Comparison of ENCODE assay signal across 8 cellular contexts in the genomic region with DNA sequence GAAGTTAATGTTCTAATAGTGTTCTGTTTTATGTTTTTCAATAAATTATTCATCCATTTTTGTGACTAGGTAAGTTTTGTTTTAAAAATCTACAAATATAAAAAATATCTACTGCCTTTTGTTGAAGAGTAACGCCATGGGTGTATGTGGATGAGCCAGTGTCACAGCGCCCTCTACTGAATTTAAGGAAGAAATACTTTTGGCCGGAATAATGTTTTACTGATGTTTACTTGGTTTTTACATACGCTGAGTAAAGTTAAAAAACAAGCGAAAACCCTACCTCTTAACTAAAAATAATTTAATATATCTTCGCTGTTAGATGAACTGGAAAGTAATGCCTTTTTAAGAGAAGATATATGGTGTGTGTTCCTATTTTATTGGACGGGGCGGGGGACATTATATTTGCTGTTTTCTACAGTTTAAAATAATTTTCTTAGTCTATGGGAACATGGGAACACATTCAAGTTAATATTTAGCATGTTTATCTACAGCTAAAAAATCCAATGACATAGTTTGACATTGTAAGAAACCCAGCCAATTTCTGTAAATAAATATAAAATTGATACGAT.
DNase-seq lines count a peak whose midpoint lies in the region; ATAC-seq and TF ChIP-seq lines count a peak whose summit lies in the region.

No MANE protein-coding gene starts in this region.

- H3K27me3 ChIP-seq in GM23248 (replicated peaks; ENCODE audit: insufficient read depth), result no peaks in the 10 kb centered on the region
- H3K27me3 ChIP-seq in Loucy (ENCODE audit: insufficient read depth, low read length, poor library complexity, severe bottlenecking), result no peaks in the 10 kb centered on the region
- H3K27me3 ChIP-seq in osteoblast (ENCODE audit: insufficient read depth, low read length), result no peaks in the 10 kb centered on the region

- H4K20me1 ChIP-seq in GM23248 (ENCODE audit: insufficient read depth) (no peaks in the 10 kb centered on the region), Loucy (ENCODE audit: insufficient read depth, low read length, poor library complexity, severe bottlenecking) (no peaks in the 10 kb centered on the region), osteoblast (ENCODE audit: insufficient read depth, low read length) (no peaks in the 10 kb centered on the region)

- in situ Hi-C loops in GM23248 (cut with MboI), result loop anchor here (5.0 to 10.0 kb wide), 2 partner anchors 100 to 328 kb away; no protein-coding TSS in a partner anchor

- H3K9me2 ChIP-seq in GM23248 (ENCODE audit: insufficient read depth) (no peaks in the 10 kb centered on the region), Loucy (replicated peaks; ENCODE audit: low read depth, low read length) (no peaks in the 10 kb centered on the region)

- no peak overlapping the region for H3K27ac ChIP-seq in GM23248
- H3K27ac ChIP-seq in osteoblast (ENCODE audit: low read depth, low read length), result no peak overlapping the region

- H3K4me2 ChIP-seq in GM23248 (ENCODE audit: unreplicated experiment) (peak overlapping the region; percentile 63), Loucy (ENCODE audit: low read depth, low read length, poor library complexity, severe bottlenecking) (peak overlapping the region; percentile 26), osteoblast (ENCODE audit: insufficient read depth, low read length) (peak overlapping the region; percentile 56)

- H3K79me2 ChIP-seq in GM23248 (ENCODE audit: insufficient read depth), result no peaks in the 10 kb centered on the region
- no peaks in the 10 kb centered on the region for H3K79me2 ChIP-seq in Loucy (ENCODE audit: insufficient read depth, low read length)
- H3K79me2 ChIP-seq in osteoblast (ENCODE audit: insufficient read depth, low read length), result no peaks in the 10 kb centered on the region

- TF ChIP-seq CTCF in Loucy (conservative IDR thresholded peaks at IDR 0.05; ENCODE audit: low read length) (peak; percentile 86), fibroblast of mammary gland (conservative IDR thresholded peaks at IDR 0.05; ENCODE audit: control insufficient read depth, insufficient read depth, low read depth, low read length) (peak; percentile 74), osteoblast (IDR thresholded peaks at IDR 0.05; ENCODE audit: extremely low read depth, low read depth, low read length) (peak; percentile 74)

- intact Hi-C loops in Right ventricle myocardium superior (cut with DNase I), result loop anchor here (5.0 kb wide), 2 partner anchors 108 to 333 kb away; no protein-coding TSS in a partner anchor
- intact Hi-C loops in cardiac septum (cut with DNase I), result loop anchor here (2.0 to 5.0 kb wide), 3 partner anchors 83 to 334 kb away; no protein-coding TSS in a partner anchor

- H3F3A ChIP-seq in GM23248 (ENCODE audit: insufficient read depth) (peaks cover 14% of the 10 kb centered on the region; the same call in 1 of the 2 replicates), Loucy (ENCODE audit: low read depth) (no peaks in the 10 kb centered on the region)

- H3K9me3 ChIP-seq in GM23248 (ENCODE audit: low read depth), result no peaks in the 10 kb centered on the region
- no peaks in the 10 kb centered on the region for H3K9me3 ChIP-seq in Loucy (ENCODE audit: insufficient read depth, low read depth, low read length)
- no peaks in the 10 kb centered on the region for H3K9me3 ChIP-seq in osteoblast (ENCODE audit: low read depth, low read length)

- H3K9ac ChIP-seq in GM23248 (no peak overlapping the region), Loucy (ENCODE audit: low read depth, low read length, poor library complexity, severe bottlenecking) (no peak overlapping the region)

- no peaks in the 10 kb centered on the region for H3K36me3 ChIP-seq in GM23248 (ENCODE audit: low read depth)
- no peaks in the 10 kb centered on the region for H3K36me3 ChIP-seq in Loucy (ENCODE audit: insufficient read depth, low read length)
- H3K36me3 ChIP-seq in osteoblast (ENCODE audit: insufficient read depth, low read length), result no peaks in the 10 kb centered on the region

- H3K4me1 ChIP-seq in GM23248 (ENCODE audit: insufficient read depth), result peaks cover 21% of the 10 kb centered on the region
- H3K4me1 ChIP-seq in Loucy (ENCODE audit: insufficient read depth, low read length, poor library complexity, severe bottlenecking), result no peaks in the 10 kb centered on the region
- peaks cover 8% of the 10 kb centered on the region for H3K4me1 ChIP-seq in osteoblast (ENCODE audit: insufficient read depth, low read length)

- ATAC-seq in Right ventricle myocardium superior (ENCODE audit: poor library complexity), result peak; percentile 73

- H2AFZ ChIP-seq in GM23248 (peak overlapping the region; percentile 79), Loucy (ENCODE audit: low read length) (peak overlapping the region; percentile 86), osteoblast (ENCODE audit: low read length) (peak overlapping the region; percentile 52)

- 25 to 27% methylated on average over 9 of the region's 9 CpGs for WGBS in GM23248 (ENCODE audit: low coverage in 1 of 2, low lambda C conversion rate in 2 of 2, missing lambda C conversion rate in 2 of 2), 2 experiments

- no peak overlapping the region; the same call in 1 of the 2 replicates for H3K4me3 ChIP-seq in GM23248
- H3K4me3 ChIP-seq in Loucy (ENCODE audit: low read length, poor library complexity, severe bottlenecking), result no peak overlapping the region
- H3K4me3 ChIP-seq in fibroblast of mammary gland (ENCODE audit: control insufficient read depth, low read depth, low read length), result no peak overlapping the region
- no peak overlapping the region for H3K4me3 ChIP-seq in osteoblast (ENCODE audit: insufficient read depth, low read length)

- DNase-seq in Right ventricle myocardium superior (no peak), cardiac septum (ENCODE audit: low spot score) (no peak), GM23248 (peak; percentile 72), SW480 (ENCODE audit: low spot score) (peak; percentile 49), fibroblast of mammary gland (ENCODE audit: low read depth) (peak; percentile 54), osteoblast (ENCODE audit: insufficient read length, low spot score, missing footprints) (peak; percentile 64), NCI-H187 treated with DMSO at 0.1 percent for 48 hours (lab: John Stamatoyannopoulos, UW) (no peak)

Comparison
In these comparisons a context has a peak if more than half of its experiments do, and no peak if none do; other contexts are left out.
1. DNase-seq: peak in GM23248 (single experiment), SW480 (single experiment), fibroblast of mammary gland (single experiment) and osteoblast (single experiment); none in Right ventricle myocardium superior (single experiment), cardiac septum (single experiment) and NCI-H187 treated with DMSO at 0.1 percent for 48 hours (single experiment).
2. Peak in every context shown above with its lines, with median percentiles within 50 percentile points of each other: H2AFZ ChIP-seq, H3K4me2 ChIP-seq and CTCF ChIP-seq.